Comparison of ENCODE assay signal across 1 cellular context in genomic region chr18:3658529-3658928, GRCh38.
TF ChIP-seq lines count a peak whose summit lies in the region.

No MANE protein-coding gene starts in this region.

TF ChIP-seq in GM23338, 12 proteins besides CTCF, POLR2A, EP300 and RAD21:
- no peak for TF ChIP-seq ZNF462 (CRISPR knock-in tag; IDR thresholded peaks at IDR 0.05)
- no peak for TF ChIP-seq JUNB (IDR thresholded peaks at IDR 0.05; ENCODE audit: unreplicated experiment)
- TF ChIP-seq STAT1 (IDR thresholded peaks at IDR 0.05; ENCODE audit: unreplicated experiment): no peak
- TF ChIP-seq EZH2phosphoT487 (IDR thresholded peaks at IDR 0.05; ENCODE audit: unreplicated experiment): no peak
- TF ChIP-seq ZNF331 (CRISPR knock-in tag; IDR thresholded peaks at IDR 0.05; ENCODE audit: low read depth): no peak
- TF ChIP-seq NANOG (IDR thresholded peaks at IDR 0.05; ENCODE audit: borderline replicate concordance): no peak
- no peak for TF ChIP-seq CREB1 (CRISPR knock-in tag; IDR thresholded peaks at IDR 0.05; ENCODE audit: low read depth)
- no peak for TF ChIP-seq EZH2 (IDR thresholded peaks at IDR 0.05; ENCODE audit: low read depth, unreplicated experiment)
- TF ChIP-seq ETS1 (IDR thresholded peaks at IDR 0.05): no peak
- TF ChIP-seq POLR2AphosphoS5 (IDR thresholded peaks at IDR 0.05; ENCODE audit: low read depth): no peak
- TF ChIP-seq REST (IDR thresholded peaks at IDR 0.05; ENCODE audit: unreplicated experiment): no peak
- no peak for TF ChIP-seq ZNF114 (CRISPR knock-in tag; IDR thresholded peaks at IDR 0.05)
